Comparison of ENCODE assay signal across 1 cellular context in the genomic region with DNA sequence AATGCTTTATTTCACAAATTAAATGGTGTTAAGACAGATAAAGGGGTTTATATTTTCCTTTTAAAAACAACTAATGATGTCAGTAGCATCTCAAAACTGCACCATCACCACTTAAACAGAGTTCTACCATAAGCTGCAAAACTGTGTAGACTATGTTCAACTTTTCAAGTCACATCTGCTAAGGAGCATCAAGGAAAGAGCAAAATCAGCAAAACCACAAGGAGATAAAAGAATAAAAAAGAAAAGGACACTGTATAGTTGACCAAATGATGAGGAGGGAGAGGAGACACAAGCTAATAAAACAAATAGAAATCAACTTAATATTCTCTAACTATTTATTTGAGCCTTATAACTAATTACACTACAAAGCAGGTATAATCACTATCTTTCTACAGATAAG.
TF ChIP-seq lines count a peak whose summit lies in the region.

No MANE protein-coding gene starts in this region.

TF ChIP-seq in GM12878, 131 proteins besides CTCF, POLR2A, EP300 and RAD21:
- TF ChIP-seq RELA (IDR thresholded peaks at IDR 0.05; ENCODE audit: borderline replicate concordance, partially characterized antibody), result no peak
- TF ChIP-seq PAX5 (IDR thresholded peaks at IDR 0.05; ENCODE audit: borderline replicate concordance, low read depth, low read length), result no peak
- no peak for TF ChIP-seq ZNF217 (IDR thresholded peaks at IDR 0.05)
- TF ChIP-seq, protein P1, sequence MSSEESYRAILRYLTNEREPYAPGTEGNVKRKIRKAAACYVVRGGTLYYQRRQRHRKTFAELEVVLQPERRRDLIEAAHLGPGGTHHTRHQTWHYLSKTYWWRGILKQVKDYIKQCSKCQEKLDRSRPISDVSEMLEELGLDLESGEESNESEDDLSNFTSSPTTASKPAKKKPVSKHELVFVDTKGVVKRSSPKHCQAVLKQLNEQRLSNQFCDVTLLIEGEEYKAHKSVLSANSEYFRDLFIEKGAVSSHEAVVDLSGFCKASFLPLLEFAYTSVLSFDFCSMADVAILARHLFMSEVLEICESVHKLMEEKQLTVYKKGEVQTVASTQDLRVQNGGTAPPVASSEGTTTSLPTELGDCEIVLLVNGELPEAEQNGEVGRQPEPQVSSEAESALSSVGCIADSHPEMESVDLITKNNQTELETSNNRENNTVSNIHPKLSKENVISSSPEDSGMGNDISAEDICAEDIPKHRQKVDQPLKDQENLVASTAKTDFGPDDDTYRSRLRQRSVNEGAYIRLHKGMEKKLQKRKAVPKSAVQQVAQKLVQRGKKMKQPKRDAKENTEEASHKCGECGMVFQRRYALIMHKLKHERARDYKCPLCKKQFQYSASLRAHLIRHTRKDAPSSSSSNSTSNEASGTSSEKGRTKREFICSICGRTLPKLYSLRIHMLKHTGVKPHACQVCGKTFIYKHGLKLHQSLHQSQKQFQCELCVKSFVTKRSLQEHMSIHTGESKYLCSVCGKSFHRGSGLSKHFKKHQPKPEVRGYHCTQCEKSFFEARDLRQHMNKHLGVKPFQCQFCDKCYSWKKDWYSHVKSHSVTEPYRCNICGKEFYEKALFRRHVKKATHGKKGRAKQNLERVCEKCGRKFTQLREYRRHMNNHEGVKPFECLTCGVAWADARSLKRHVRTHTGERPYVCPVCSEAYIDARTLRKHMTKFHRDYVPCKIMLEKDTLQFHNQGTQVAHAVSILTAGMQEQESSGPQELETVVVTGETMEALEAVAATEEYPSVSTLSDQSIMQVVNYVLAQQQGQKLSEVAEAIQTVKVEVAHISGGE (CRISPR knock-in tag; IDR thresholded peaks at IDR 0.05), result no peak
- no peak for TF ChIP-seq POLR2AphosphoS2 (IDR thresholded peaks at IDR 0.05; ENCODE audit: low read depth, low read length)
- TF ChIP-seq FOXM1 (IDR thresholded peaks at IDR 0.05; ENCODE audit: low read depth, low read length), result no peak
- no peak for TF ChIP-seq TCF3 (IDR thresholded peaks at IDR 0.05; ENCODE audit: borderline replicate concordance, insufficient read depth, low read depth, low read length)
- no peak for TF ChIP-seq CHD4 (IDR thresholded peaks at IDR 0.05)
- TF ChIP-seq, protein P2, sequence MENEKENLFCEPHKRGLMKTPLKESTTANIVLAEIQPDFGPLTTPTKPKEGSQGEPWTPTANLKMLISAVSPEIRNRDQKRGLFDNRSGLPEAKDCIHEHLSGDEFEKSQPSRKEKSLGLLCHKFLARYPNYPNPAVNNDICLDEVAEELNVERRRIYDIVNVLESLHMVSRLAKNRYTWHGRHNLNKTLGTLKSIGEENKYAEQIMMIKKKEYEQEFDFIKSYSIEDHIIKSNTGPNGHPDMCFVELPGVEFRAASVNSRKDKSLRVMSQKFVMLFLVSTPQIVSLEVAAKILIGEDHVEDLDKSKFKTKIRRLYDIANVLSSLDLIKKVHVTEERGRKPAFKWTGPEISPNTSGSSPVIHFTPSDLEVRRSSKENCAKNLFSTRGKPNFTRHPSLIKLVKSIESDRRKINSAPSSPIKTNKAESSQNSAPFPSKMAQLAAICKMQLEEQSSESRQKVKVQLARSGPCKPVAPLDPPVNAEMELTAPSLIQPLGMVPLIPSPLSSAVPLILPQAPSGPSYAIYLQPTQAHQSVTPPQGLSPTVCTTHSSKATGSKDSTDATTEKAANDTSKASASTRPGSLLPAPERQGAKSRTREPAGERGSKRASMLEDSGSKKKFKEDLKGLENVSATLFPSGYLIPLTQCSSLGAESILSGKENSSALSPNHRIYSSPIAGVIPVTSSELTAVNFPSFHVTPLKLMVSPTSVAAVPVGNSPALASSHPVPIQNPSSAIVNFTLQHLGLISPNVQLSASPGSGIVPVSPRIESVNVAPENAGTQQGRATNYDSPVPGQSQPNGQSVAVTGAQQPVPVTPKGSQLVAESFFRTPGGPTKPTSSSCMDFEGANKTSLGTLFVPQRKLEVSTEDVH (IDR thresholded peaks at IDR 0.05; ENCODE audit: low read depth, partially characterized antibody), result no peak
- TF ChIP-seq, protein P3, sequence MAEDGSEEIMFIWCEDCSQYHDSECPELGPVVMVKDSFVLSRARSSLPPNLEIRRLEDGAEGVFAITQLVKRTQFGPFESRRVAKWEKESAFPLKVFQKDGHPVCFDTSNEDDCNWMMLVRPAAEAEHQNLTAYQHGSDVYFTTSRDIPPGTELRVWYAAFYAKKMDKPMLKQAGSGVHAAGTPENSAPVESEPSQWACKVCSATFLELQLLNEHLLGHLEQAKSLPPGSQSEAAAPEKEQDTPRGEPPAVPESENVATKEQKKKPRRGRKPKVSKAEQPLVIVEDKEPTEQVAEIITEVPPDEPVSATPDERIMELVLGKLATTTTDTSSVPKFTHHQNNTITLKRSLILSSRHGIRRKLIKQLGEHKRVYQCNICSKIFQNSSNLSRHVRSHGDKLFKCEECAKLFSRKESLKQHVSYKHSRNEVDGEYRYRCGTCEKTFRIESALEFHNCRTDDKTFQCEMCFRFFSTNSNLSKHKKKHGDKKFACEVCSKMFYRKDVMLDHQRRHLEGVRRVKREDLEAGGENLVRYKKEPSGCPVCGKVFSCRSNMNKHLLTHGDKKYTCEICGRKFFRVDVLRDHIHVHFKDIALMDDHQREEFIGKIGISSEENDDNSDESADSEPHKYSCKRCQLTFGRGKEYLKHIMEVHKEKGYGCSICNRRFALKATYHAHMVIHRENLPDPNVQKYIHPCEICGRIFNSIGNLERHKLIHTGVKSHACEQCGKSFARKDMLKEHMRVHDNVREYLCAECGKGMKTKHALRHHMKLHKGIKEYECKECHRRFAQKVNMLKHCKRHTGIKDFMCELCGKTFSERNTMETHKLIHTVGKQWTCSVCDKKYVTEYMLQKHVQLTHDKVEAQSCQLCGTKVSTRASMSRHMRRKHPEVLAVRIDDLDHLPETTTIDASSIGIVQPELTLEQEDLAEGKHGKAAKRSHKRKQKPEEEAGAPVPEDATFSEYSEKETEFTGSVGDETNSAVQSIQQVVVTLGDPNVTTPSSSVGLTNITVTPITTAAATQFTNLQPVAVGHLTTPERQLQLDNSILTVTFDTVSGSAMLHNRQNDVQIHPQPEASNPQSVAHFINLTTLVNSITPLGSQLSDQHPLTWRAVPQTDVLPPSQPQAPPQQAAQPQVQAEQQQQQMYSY (CRISPR knock-in tag; IDR thresholded peaks at IDR 0.05), result no peak
